8 cellular contexts compared by ENCODE assay signal in the genomic region with DNA sequence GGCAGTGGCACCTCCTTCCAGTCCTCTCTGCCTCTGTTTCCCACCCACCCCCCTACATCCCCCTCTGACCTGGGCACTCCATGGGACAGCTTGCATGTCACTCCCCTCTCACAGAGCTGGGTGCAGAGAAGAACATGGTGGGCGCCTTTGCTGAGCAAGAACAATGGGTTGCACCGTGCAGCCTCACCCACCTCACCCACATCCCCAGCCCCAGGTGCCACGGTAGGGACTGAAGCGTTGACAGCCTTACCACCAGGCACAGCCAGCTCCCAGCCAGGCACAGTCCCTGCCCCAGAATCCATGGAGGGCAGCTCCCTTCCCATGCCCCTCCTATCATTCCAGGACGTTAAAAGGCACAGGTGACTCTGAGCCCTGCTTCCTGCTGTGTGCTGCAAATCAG.
"Had no signal": no experiment of that assay in that cellular context is flagged by ENCODE, and none has a peak within 500 bp of the region (broad histone marks: within the 10 kb centered on the region; RNA-seq: fewer than 3 reads in every experiment).

No MANE protein-coding gene starts in this region.

- DNase-seq: GDM1, GF-D8 had no signal

- FAIRE-seq: G401.6, GM12878, GM12891, GM12892, GM18507, GM19239 had no signal

- H3K4me3 ChIP-seq: GM12878 had no signal
